ENCODE assay signal across 8 cellular contexts in genomic region chr16:361872-362701, GRCh38. TPM values are rescaled to one million over a fixed set of nuclear protein-coding genes. Genes with fewer than 3 reads are reported as not detected.
A peak's percentile ranks its signal among the peaks of the same experiment; 100 is the strongest.
DNase-seq lines count a peak whose midpoint lies in the region; ATAC-seq lines count a peak whose summit lies in the region.

No MANE protein-coding gene starts in this region.

- H3K4me3 ChIP-seq in CD4-positive, alpha-beta memory T cell (ENCODE audit: low read length in 2 of 2), result no peak overlapping the region
- H3K4me3 ChIP-seq in HAP-1, result no peak overlapping the region

- intact Hi-C loops in CD4-positive, alpha-beta memory T cell (cut with micrococcal nuclease), result loop anchor here (1.0 to 2.0 kb wide), 3 partner anchors 181 to 297 kb away; partner anchors contain the start of gene HBQ1

- CTCF ChIA-PET in CD4-positive, alpha-beta memory T cell (lab: Charles Lee; ENCODE audit: partially characterized antibody), result interaction anchor here (0.6 to 2.9 kb wide), 21 partner anchors 9 to 324 kb away, joined by 3 to 23 read pairs (median 3); partner anchors contain the start of genes AXIN1, FAM234A, MRPL28 and NPRL3

- peaks cover 8% of the 10 kb centered on the region for H3K4me1 ChIP-seq in CD4-positive, alpha-beta memory T cell (ENCODE audit: insufficient read depth, low read length)
- peaks cover 10% of the 10 kb centered on the region for H3K4me1 ChIP-seq in HAP-1

- H3K27me3 Mint-ChIP-seq in CD4-positive, alpha-beta memory T cell, result no peaks in the 10 kb centered on the region

- no peak overlapping the region for H3K27ac ChIP-seq in CD4-positive, alpha-beta memory T cell (ENCODE audit: low read depth, low read length)
- no peak overlapping the region for H3K27ac ChIP-seq in caudate nucleus (ENCODE audit: low read depth, low read length)

- peak overlapping the region in 4 of 7 donors; percentile 72 to 80 (median 77) for H3K27ac Mint-ChIP-seq in CD4-positive, alpha-beta memory T cell

- no peaks in the 10 kb centered on the region for H3K27me3 ChIP-seq in CD4-positive, alpha-beta memory T cell (ENCODE audit: insufficient read depth, low read length)
- H3K27me3 ChIP-seq in HAP-1 (ENCODE audit: low read depth), result no peaks in the 10 kb centered on the region

- no peaks in the 10 kb centered on the region for H3K9me3 Mint-ChIP-seq in CD4-positive, alpha-beta memory T cell

- peak; percentile 70 to 75 (median 71) for DNase-seq in CD4-positive, alpha-beta memory T cell
- peak; percentile 64 to 88 for DNase-seq in HAP-1 (ENCODE audit: low spot score in 2 of 2)
- peak; percentile 88 for DNase-seq in NCI-H2227 (lab: John Stamatoyannopoulos, UW; ENCODE audit: unreplicated experiment)
- peak; percentile 62 for DNase-seq in activated CD4-positive, CD25-positive, alpha-beta regulatory T cell treated with anti-CD3 and anti-CD28 coated beads, Interleukin-2, amount 50 U/mL, for 16 hours (ENCODE audit: low read depth, low spot score)
- peak in 43 of 61 donors; percentile 6 to 79 (median 32) for DNase-seq in caudate nucleus (lab: John Stamatoyannopoulos, UW)
- DNase-seq in kidney glomerular epithelial cell (lab: John Stamatoyannopoulos, UW), result peak; percentile 66
- DNase-seq in stimulated activated CD4-positive, alpha-beta T cell treated with anti-CD3 and anti-CD28 coated beads, Interleukin-2, amount 100 ng/mL, for 48 hours, result peak; percentile 61 to 65

- H3K36me3 ChIP-seq in CD4-positive, alpha-beta memory T cell (ENCODE audit: insufficient read depth, low read length), result peaks cover 5% of the 10 kb centered on the region
- peaks cover 9% of the 10 kb centered on the region for H3K36me3 ChIP-seq in HAP-1 (replicated peaks)

- in situ Hi-C loops in HAP-1 (cut with MboI; ENCODE audit: low sequenced_read_pairs), result no loop called here

- ATAC-seq in GM18519 (IDR thresholded peaks at IDR 0.05; ENCODE audit: low FRiP score, unreplicated experiment), result no peak

- no peaks in the 10 kb centered on the region for H3K9me3 ChIP-seq in CD4-positive, alpha-beta memory T cell (ENCODE audit: control insufficient read depth in 1 of 2, low read length in 2 of 2)
- no peaks in the 10 kb centered on the region for H3K9me3 ChIP-seq in HAP-1

- H3K4me3 Mint-ChIP-seq in CD4-positive, alpha-beta memory T cell, result peak overlapping the region in 6 of 8 donors; percentile 43 to 78 (median 55)

- POLR2A ChIA-PET in CD4-positive, alpha-beta memory T cell (lab: Charles Lee; ENCODE audit: partially characterized antibody), result interaction anchor here (0.5 to 2.3 kb wide), 4 partner anchors 18 to 255 kb away, joined by 3 to 6 read pairs (median 5); partner anchors contain the start of genes DECR2 and LUC7L

- H3K36me3 Mint-ChIP-seq in CD4-positive, alpha-beta memory T cell, result peaks cover 2% of the 10 kb centered on the region in 2 donors

- peaks cover 2 to 9% (median 5%) of the 10 kb centered on the region in 4 donors for H3K4me1 Mint-ChIP-seq in CD4-positive, alpha-beta memory T cell

RNA-seq across cellular contexts. Expression of gene MRPL28, which starts 8.3 kb away (rescaled TPM):
- total RNA-seq in CD4-positive, alpha-beta memory T cell, result 10 to 100 TPM; 27.9 to 29.2 TPM
- polyA plus RNA-seq in CD4-positive, alpha-beta memory T cell, result 10 to 100 TPM; 58.6 to 59.2 TPM

RNA-seq across cellular contexts. Expression of gene AXIN1, which starts 9.6 kb away (rescaled TPM):
- 10 to 100 TPM; 40.3 to 43.0 TPM for total RNA-seq in CD4-positive, alpha-beta memory T cell
- polyA plus RNA-seq in CD4-positive, alpha-beta memory T cell, result 1 to 10 TPM in 1 of 2 donors, under 1 TPM in 1; 0.67 to 6.0 TPM

RNA-seq across cellular contexts. Expression of gene PGAP6, which starts 19.7 kb away (rescaled TPM):
- 10 to 100 TPM; 72.2 to 73.5 TPM for total RNA-seq in CD4-positive, alpha-beta memory T cell
- 10 to 100 TPM; 22.7 to 40.5 TPM for polyA plus RNA-seq in CD4-positive, alpha-beta memory T cell

RNA-seq across cellular contexts. Expression of gene NME4, which starts 34.9 kb away (rescaled TPM):
- total RNA-seq in CD4-positive, alpha-beta memory T cell, result 10 to 100 TPM; 34.9 to 35.4 TPM
- polyA plus RNA-seq in CD4-positive, alpha-beta memory T cell, result 10 to 100 TPM; 54.4 to 61.7 TPM

RNA-seq across cellular contexts. Expression of gene DECR2, which starts 39.6 kb away (rescaled TPM):
- 1 to 10 TPM; 5.1 to 7.3 TPM for total RNA-seq in CD4-positive, alpha-beta memory T cell
- 1 to 10 TPM; 3.4 to 4.1 TPM for polyA plus RNA-seq in CD4-positive, alpha-beta memory T cell

Comparison
In these comparisons a context has a peak if more than half of its experiments do, and no peak if none do; other contexts are left out.
1. DNase-seq: peak in every context shown above with its lines; median percentile 88 in NCI-H2227; 76 in HAP-1; 71 in CD4-positive, alpha-beta memory T cell; 66 in kidney glomerular epithelial cell; 63 in stimulated activated CD4-positive, alpha-beta T cell treated with anti-CD3 and anti-CD28 coated beads, Interleukin-2, amount 100 ng/mL, for 48 hours; 62 in activated CD4-positive, CD25-positive, alpha-beta regulatory T cell treated with anti-CD3 and anti-CD28 coated beads, Interleukin-2, amount 50 U/mL, for 16 hours; 32 in caudate nucleus.